In genomic region chr19:19137556-19138109, GRCh38 we compare ENCODE assay signal across 6 cellular contexts. TPM values are rescaled to one million over a fixed set of nuclear protein-coding genes. Genes with fewer than 3 reads are reported as not detected.
DNase-seq lines count a peak whose midpoint lies in the region; ATAC-seq lines count a peak whose summit lies in the region.

No MANE protein-coding gene starts in this region.

- H3K9me3 ChIP-seq in SJSA1 (replicated peaks) (0 out of 2 replicates have a peak, but pooled peaks cover 2% of the 10 kb centered on the region), iPS-18c (ENCODE audit: control insufficient read depth, insufficient read depth, low read length) (no peaks in the 10 kb centered on the region), aorta (ENCODE audit: control insufficient read depth, low read length) (no peaks in the 10 kb centered on the region)

- H3K27me3 ChIP-seq in SJSA1 (replicated peaks) = no peaks in the 10 kb centered on the region
- H3K27me3 ChIP-seq in aorta (ENCODE audit: control insufficient read depth in 1 of 2, insufficient read depth in 2 of 2, low read length in 1 of 2) = no peaks in the 10 kb centered on the region

- WGBS in aorta, 2 donors = 13 to 16% methylated on average over 25 of the region's 25 CpGs

- intact Hi-C loops in aorta (cut with DNase I) = loop anchor here (2.0 to 5.0 kb wide), 3 partner anchors 75 to 105 kb away; partner anchors contain the start of genes ARMC6 (in 1 of the 2), SLC25A42 (in 1 of the 2) and SUGP2 (in 1 of the 2)

- DNase-seq in AG20443 (ENCODE audit: low spot score) (peak; percentile 35), SJSA1 (ENCODE audit: low read depth in 1 of 2, low spot score in 2 of 2) (no peak), aorta (no peak), NCI-H1048 (lab: John Stamatoyannopoulos, UW) (no peak), NCI-H146 treated with DMSO at 0.1 percent for 48 hours (lab: John Stamatoyannopoulos, UW; ENCODE audit: unreplicated experiment) (no peak)

- H3K36me3 ChIP-seq in SJSA1 (no peaks in the 10 kb centered on the region), aorta (ENCODE audit: control insufficient read depth in 1 of 2, insufficient read depth in 2 of 2, low read length in 1 of 2) (no peaks in the 10 kb centered on the region)

- H3K4me1 ChIP-seq in SJSA1 (replicated peaks) (peaks cover 9% of the 10 kb centered on the region), aorta (ENCODE audit: control insufficient read depth in 1 of 2, insufficient read depth in 2 of 2, low read length in 2 of 2) (no peaks in the 10 kb centered on the region)

- H3K27ac ChIP-seq in SJSA1 = peak overlapping the region; percentile 16; the same call in 1 of the 2 replicates
- no peak overlapping the region for H3K27ac ChIP-seq in aorta (ENCODE audit: low read depth in 1 of 2, low read length in 2 of 2)

- H3K4me3 ChIP-seq in SJSA1 = peak overlapping the region; percentile 49
- H3K4me3 ChIP-seq in iPS-18c (ENCODE audit: insufficient read depth, low read depth, low read length) = peak overlapping the region; percentile 70
- H3K4me3 ChIP-seq in aorta (ENCODE audit: low read length in 2 of 2) = peak overlapping the region; percentile 23 to 39

- ATAC-seq in aorta (ENCODE audit: low FRiP score) = peak; percentile 1

RNA-seq across cellular contexts. Expression of gene TMEM161A, which starts 0.6 kb away (rescaled TPM):
- 18.3 and 23.5 TPM in 2 replicates for total RNA-seq in SJSA1 (2014; rRNA removed; shearing (Covaris generic))
- total RNA-seq in aorta = 10 to 100 TPM; 11.6 to 18.1 TPM
- 10 to 100 TPM in 1 of 2 donors, 1 to 10 TPM in 1; 7.6 to 53.3 TPM for polyA plus RNA-seq in aorta

RNA-seq across cellular contexts. Expression of gene MEF2B, which starts 32.4 kb away (rescaled TPM):
- total RNA-seq in SJSA1 (2014; rRNA removed; shearing (Covaris generic)) = 0.11 TPM in 1 of 2 replicates, not detected in the other
- total RNA-seq in aorta = 1 to 10 TPM; 1.6 to 2.4 TPM
- 1 to 10 TPM in 1 of 2 donors, not detected in 1; 1.8 TPM for polyA plus RNA-seq in aorta

RNA-seq across cellular contexts. Expression of gene BORCS8, which starts 54.3 kb away (rescaled TPM):
- 22.7 and 33.8 TPM in 2 replicates for total RNA-seq in SJSA1 (2014; rRNA removed; shearing (Covaris generic))
- total RNA-seq in aorta = 10 to 100 TPM; 27.1 to 28.2 TPM
- polyA plus RNA-seq in aorta = 10 to 100 TPM; 14.4 to 47.9 TPM

RNA-seq across cellular contexts. Expression of gene RFXANK, which starts 54.4 kb away (rescaled TPM):
- total RNA-seq in SJSA1 (2014; rRNA removed; shearing (Covaris generic)) = 47.7 and 171 TPM in 2 replicates
- 10 to 100 TPM; 33.1 to 44.0 TPM for total RNA-seq in aorta
- 100 to 1,000 TPM in 1 of 2 donors, 10 to 100 TPM in 1; 42.3 to 199 TPM for polyA plus RNA-seq in aorta
